Comparison of ENCODE assay signal across 19 cellular contexts in the genomic region with DNA sequence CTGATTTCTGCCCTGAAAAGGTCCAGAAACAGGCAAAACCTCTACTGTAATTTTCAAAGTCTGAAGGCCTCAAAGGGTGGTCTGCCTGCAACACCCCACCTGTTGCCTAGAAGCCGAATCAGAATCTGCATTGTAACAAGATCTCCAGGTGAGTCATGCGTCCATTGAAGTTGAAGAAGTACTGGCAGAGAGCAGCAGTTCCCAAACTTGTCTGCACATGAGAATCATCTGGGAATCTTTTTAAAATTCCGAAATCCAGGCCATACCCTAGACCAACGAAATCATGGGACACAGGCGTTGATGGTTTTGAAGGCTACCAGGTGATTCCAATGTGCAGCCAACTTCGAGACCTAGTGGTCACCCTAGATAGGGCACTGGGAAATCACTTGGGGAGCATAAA. TPM values are rescaled to one million over a fixed set of nuclear protein-coding genes. Genes with fewer than 3 reads are reported as not detected.
A peak's percentile ranks its signal among the peaks of the same experiment; 100 is the strongest.
DNase-seq lines count a peak whose midpoint lies in the region; ATAC-seq, FAIRE-seq and TF ChIP-seq lines count a peak whose summit lies in the region.
"Had no signal": no experiment of that assay in that cellular context is flagged by ENCODE, and none has a peak within 500 bp of the region (broad histone marks: within the 10 kb centered on the region; RNA-seq: fewer than 3 reads in every experiment).

No MANE protein-coding gene starts in this region.

- H3K9me1 ChIP-seq in keratinocyte (ENCODE audit: control insufficient read depth, extremely low read depth, insufficient read depth, low read length) = no peaks in the 10 kb centered on the region

- H3K27ac Mint-ChIP-seq in MCF 10A (ENCODE audit: low read depth, unreplicated experiment) = peak overlapping the region; percentile 36

- peak overlapping the region; percentile 90 for H3K4me2 ChIP-seq in keratinocyte (ENCODE audit: control insufficient read depth, extremely low read depth, insufficient read depth, low read depth, low read length)
- H3K4me2 ChIP-seq: BLaER1 treated with 17β-estradiol and CSF1 and Interleukin-3, amounts not matched to agents 10 nM and 100 nM had no signal

- intact Hi-C loops in MCF 10A (cut with micrococcal nuclease) = loop anchor here (5.0 kb wide), 1 partner anchor 34 kb away; no protein-coding TSS in a partner anchor
- intact Hi-C loops in breast epithelium (cut with DNase I; ENCODE audit: low total_unique reads) = no loop called here

- no peaks in the 10 kb centered on the region for H3K9me3 ChIP-seq in breast epithelium
- no peaks in the 10 kb centered on the region for H3K9me3 ChIP-seq in keratinocyte (ENCODE audit: control insufficient read depth, low read depth, low read length)
- H3K9me3 ChIP-seq: BLaER1 treated with 17β-estradiol and CSF1 and Interleukin-3, amounts not matched to agents 10 nM and 100 nM had no signal

- no peaks in the 10 kb centered on the region for H3K79me2 ChIP-seq in keratinocyte (ENCODE audit: control insufficient read depth, insufficient read depth, low read length)

- no peak overlapping the region for H3K4me3 ChIP-seq in breast epithelium
- H3K4me3 ChIP-seq in epithelial cell of esophagus (ENCODE audit: low read length) = no peak overlapping the region
- peak overlapping the region in 2 of 3 experiments; percentile 6 to 34 for H3K4me3 ChIP-seq in keratinocyte (ENCODE audit: control insufficient read depth in 2 of 3, extremely low read depth in 1 of 3, insufficient read depth in 2 of 3, low read depth in 1 of 3, low read length in 3 of 3)
- H3K4me3 ChIP-seq: BLaER1 treated with 17β-estradiol and CSF1 and Interleukin-3, amounts not matched to agents 10 nM and 100 nM; K562 had no signal

- H3K4me1 Mint-ChIP-seq in MCF 10A (ENCODE audit: insufficient read depth, unreplicated experiment) = peaks cover 19% of the 10 kb centered on the region

- TF ChIP-seq CTCF in MCF 10A (IDR thresholded peaks at IDR 0.05; ENCODE audit: unreplicated experiment) (no peak), breast epithelium (IDR thresholded peaks at IDR 0.05) (no peak), epithelial cell of esophagus (IDR thresholded peaks at IDR 0.05; ENCODE audit: insufficient read depth, low read depth, low read length, missing control alignments) (peak; percentile 7), keratinocyte (optimal IDR thresholded peaks at IDR 0.05 in 1 of 3, IDR thresholded peaks at IDR 0.05 in 1 of 3, conservative IDR thresholded peaks at IDR 0.05 in 1 of 3; ENCODE audit: extremely low read depth in 1 of 3, insufficient read depth in 2 of 3, low read length in 3 of 3) (no peak)

- no peaks in the 10 kb centered on the region for H4K20me1 ChIP-seq in keratinocyte (ENCODE audit: control insufficient read depth, extremely low read depth, insufficient read depth, low read length)
- H4K20me1 ChIP-seq: BLaER1 treated with 17β-estradiol and CSF1 and Interleukin-3, amounts not matched to agents 10 nM and 100 nM had no signal

- H3K4me3 Mint-ChIP-seq in MCF 10A (ENCODE audit: unreplicated experiment) = peak overlapping the region; percentile 40
- H3K4me3 Mint-ChIP-seq: CD4-positive, alpha-beta T cell had no signal

- CTCF ChIA-PET in MCF 10A (lab: Yijun Ruan, JAX) = interaction anchor here (0.7 to 6.5 kb wide), 6 partner anchors 9 to 1106 kb away, joined by 3 to 82 read pairs (median 8); a partner anchor contains a TSS

- no peaks in the 10 kb centered on the region for H3K27me3 ChIP-seq in breast epithelium
- peaks cover 12% of the 10 kb centered on the region for H3K27me3 ChIP-seq in keratinocyte (ENCODE audit: control insufficient read depth, extremely low read depth, insufficient read depth, low read length)
- H3K27me3 ChIP-seq: BLaER1 treated with 17β-estradiol and CSF1 and Interleukin-3, amounts not matched to agents 10 nM and 100 nM had no signal

- FAIRE-seq in keratinocyte (lab: Jason Lieb, UNC) = peak; percentile 93
- FAIRE-seq: G401.6, GM12891, GM19239, H54, K562 had no signal

- no peaks in the 10 kb centered on the region for H3K27me3 Mint-ChIP-seq in MCF 10A (ENCODE audit: insufficient read depth, unreplicated experiment)

- no peak overlapping the region for H2AFZ ChIP-seq in keratinocyte (ENCODE audit: control insufficient read depth, low read length)

- peak overlapping the region; percentile 14 for H3K9ac ChIP-seq in keratinocyte (ENCODE audit: control insufficient read depth, extremely low read depth, insufficient read depth, low read length)
- H3K9ac ChIP-seq: BLaER1 treated with 17β-estradiol and CSF1 and Interleukin-3, amounts not matched to agents 10 nM and 100 nM had no signal

- POLR2A ChIA-PET in MCF 10A (lab: Yijun Ruan, JAX) = interaction anchor here (0.9 to 3.2 kb wide), 15 partner anchors 9 to 1279 kb away, joined by 3 to 41 read pairs (median 4); a partner anchor contains a TSS

- H3K27ac ChIP-seq in breast epithelium (no peak overlapping the region), keratinocyte (ENCODE audit: control insufficient read depth, insufficient read depth, low read length) (peak overlapping the region; percentile 57)
- H3K27ac ChIP-seq: BLaER1 treated with 17β-estradiol and CSF1 and Interleukin-3, amounts not matched to agents 10 nM and 100 nM had no signal

- TF ChIP-seq POLR2A in breast epithelium (IDR thresholded peaks at IDR 0.05) = no peak

- peaks cover 16% of the 10 kb centered on the region for H3K36me3 Mint-ChIP-seq in MCF 10A (ENCODE audit: insufficient read depth, unreplicated experiment)

- peak; percentile 68 for DNase-seq in MCF 10A (ENCODE audit: unreplicated experiment)
- DNase-seq in breast epithelium (ENCODE audit: low spot score in 2 of 2) = no peak
- DNase-seq in epithelial cell of esophagus (ENCODE audit: low read depth) = peak; percentile 80
- DNase-seq in keratinocyte (ENCODE audit: low read depth, low spot score) = no peak
- DNase-seq in hypothalamus (lab: John Stamatoyannopoulos, UW) = no peak
- DNase-seq in activated CD8-positive, alpha-beta memory T cell treated with anti-CD3 and anti-CD28 coated beads, Interleukin-2, amount 50 U/mL, for 4 hours = no peak
- DNase-seq: ACHN; Calu3; CD4-positive, alpha-beta T cell; DMS79 treated with DMSO at 0.1 percent for 48 hours had no signal

- H3K4me1 ChIP-seq in breast epithelium = no peaks in the 10 kb centered on the region
- peaks cover 12% of the 10 kb centered on the region for H3K4me1 ChIP-seq in keratinocyte (ENCODE audit: control insufficient read depth, extremely low read depth, insufficient read depth, low read length)

- H3K36me3 ChIP-seq in breast epithelium (no peaks in the 10 kb centered on the region), keratinocyte (ENCODE audit: control insufficient read depth in 2 of 2, extremely low read depth in 1 of 2, insufficient read depth in 2 of 2, low read length in 2 of 2) (no peaks in the 10 kb centered on the region)
- H3K36me3 ChIP-seq: BLaER1 treated with 17β-estradiol and CSF1 and Interleukin-3, amounts not matched to agents 10 nM and 100 nM had no signal

- no peaks in the 10 kb centered on the region for H3K9me3 Mint-ChIP-seq in MCF 10A (ENCODE audit: unreplicated experiment)
- H3K9me3 Mint-ChIP-seq: CD4-positive, alpha-beta T cell had no signal

- dilution Hi-C loops in keratinocyte (cut with MboI; ENCODE audit: extremely low pct_ligation_motif_present, low sequenced_read_pairs) = no loop called here

- ATAC-seq in GM19023 (IDR thresholded peaks at IDR 0.05; ENCODE audit: unreplicated experiment) = no peak
- ATAC-seq: HCT116, K562 had no signal

- no TSS peak for BruUV-seq in MCF 10A (replicated peaks; lab: Mats Ljungman, UMichigan)

RNA-seq across cellular contexts. Expression of a gene that starts 16.0 kb away (rescaled TPM):
- total RNA-seq in MCF 10A (2022) (16.0 and 17.8 TPM in 2 replicates), breast epithelium (10 to 100 TPM; 27.4 to 40.5 (median 32.4) TPM)
- polyA plus RNA-seq in keratinocyte = 20.7 to 32.4 TPM (median 28.7 TPM) in 3 replicates
- polyA plus RNA-seq in keratinocyte (2011; ENCODE audit: low read depth) = 6.2 TPM
- 12.7 and 26.4 TPM in 2 replicates for polyA plus RNA-seq in keratinocyte (2011; cell fraction: cytosol; rRNA removed)
- polyA plus RNA-seq in keratinocyte (2011; cell fraction: nucleus; rRNA removed) = 44.9 and 54.6 TPM in 2 replicates
- polyA plus RNA-seq in keratinocyte (2012; ENCODE audit: low replicate concordance) = 20.4 and 20.9 TPM in 2 replicates
- polyA minus RNA-seq in keratinocyte = 3.8 to 26.3 TPM (median 23.2 TPM) in 3 replicates
- polyA minus RNA-seq in keratinocyte (2011; cell fraction: cytosol; rRNA and poly(A)+ RNA removed) = 15.0 TPM
- 24.3 and 41.1 TPM in 2 replicates for polyA minus RNA-seq in keratinocyte (2011; cell fraction: nucleus; rRNA and poly(A)+ RNA removed)

RNA-seq across cellular contexts. Expression of a gene that starts 27.6 kb away (rescaled TPM):
- total RNA-seq in MCF 10A (2022) (not detected in 2 replicates), breast epithelium (not detected)
- polyA plus RNA-seq in keratinocyte = not detected in 3 replicates
- not detected for polyA plus RNA-seq in keratinocyte (2011; ENCODE audit: low read depth)
- not detected in 2 replicates for polyA plus RNA-seq in keratinocyte (2011; cell fraction: cytosol; rRNA removed)
- not detected in 2 replicates for polyA plus RNA-seq in keratinocyte (2011; cell fraction: nucleus; rRNA removed)
- polyA plus RNA-seq in keratinocyte (2012; ENCODE audit: low replicate concordance) = not detected in 2 replicates
- polyA minus RNA-seq in keratinocyte = not detected in 3 replicates
- polyA minus RNA-seq in keratinocyte (2011; cell fraction: cytosol; rRNA and poly(A)+ RNA removed) = not detected
- not detected in 2 replicates for polyA minus RNA-seq in keratinocyte (2011; cell fraction: nucleus; rRNA and poly(A)+ RNA removed)
- total RNA-seq: A172; Calu3; CD4-positive, alpha-beta T cell; K562 had no signal
- polyA plus RNA-seq: K562 had no signal

RNA-seq across cellular contexts. Expression of a gene that starts 51.1 kb away (rescaled TPM):
- total RNA-seq in MCF 10A (2022) (32.5 and 34.9 TPM in 2 replicates), breast epithelium (100 to 1,000 TPM; 110 to 129 (median 128) TPM)
- polyA plus RNA-seq in keratinocyte = 15.7 to 25.4 TPM (median 18.3 TPM) in 3 replicates
- polyA plus RNA-seq in keratinocyte (2011; ENCODE audit: low read depth) = 6.1 TPM
- 11.2 and 23.2 TPM in 2 replicates for polyA plus RNA-seq in keratinocyte (2011; cell fraction: cytosol; rRNA removed)
- 15.8 and 21.0 TPM in 2 replicates for polyA plus RNA-seq in keratinocyte (2011; cell fraction: nucleus; rRNA removed)
- 15.7 and 18.4 TPM in 2 replicates for polyA plus RNA-seq in keratinocyte (2012; ENCODE audit: low replicate concordance)
- polyA minus RNA-seq in keratinocyte = 9.2 to 21.7 TPM (median 14.9 TPM) in 3 replicates
- 18.8 TPM for polyA minus RNA-seq in keratinocyte (2011; cell fraction: cytosol; rRNA and poly(A)+ RNA removed)
- polyA minus RNA-seq in keratinocyte (2011; cell fraction: nucleus; rRNA and poly(A)+ RNA removed) = 12.8 and 26.0 TPM in 2 replicates

Comparison
In these comparisons a context has a peak if more than half of its experiments do, and no peak if none do; other contexts are left out.
1. DNase-seq: peak in MCF 10A (single experiment) and epithelial cell of esophagus (single experiment); none in breast epithelium (0 of 2), keratinocyte (single experiment), hypothalamus (0 of 51) and activated CD8-positive, alpha-beta memory T cell treated with anti-CD3 and anti-CD28 coated beads, Interleukin-2, amount 50 U/mL, for 4 hours (single experiment).
2. H3K4me3 ChIP-seq: peak in keratinocyte (2 of 3); none in breast epithelium (0 of 3) and epithelial cell of esophagus (single experiment).